ENCODE assay signal across 18 cellular contexts in the genomic region with DNA sequence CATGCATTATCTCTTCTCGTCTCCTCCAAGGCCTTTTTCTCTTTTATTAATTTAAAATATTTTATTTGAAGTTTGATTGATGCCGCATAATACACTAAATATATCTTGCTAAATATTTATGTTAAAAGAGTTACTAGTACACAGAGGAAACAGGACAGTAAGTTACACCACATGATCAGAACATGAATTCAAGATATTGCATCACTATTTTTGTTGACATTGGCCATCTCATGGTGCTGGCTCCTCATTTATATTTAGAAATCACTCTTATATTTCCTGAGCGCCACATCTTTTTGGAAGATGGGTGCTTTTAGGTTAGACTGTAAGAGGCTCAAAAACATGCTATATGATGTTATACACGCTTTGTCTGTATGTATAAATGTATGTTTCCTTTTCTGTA. TPM values are rescaled to one million over a fixed set of nuclear protein-coding genes. Genes with fewer than 3 reads are reported as not detected.
DNase-seq lines count a peak whose midpoint lies in the region; ATAC-seq, FAIRE-seq and TF ChIP-seq lines count a peak whose summit lies in the region.
"Had no signal": no experiment of that assay in that cellular context is flagged by ENCODE, and none has a peak within 500 bp of the region (broad histone marks: within the 10 kb centered on the region; RNA-seq: fewer than 3 reads in every experiment).

No MANE protein-coding gene starts in this region.

- H4K20me1 ChIP-seq in IMR-90 (ENCODE audit: insufficient read depth, low read length) (no peaks in the 10 kb centered on the region), HepG2 (ENCODE audit: insufficient read depth, low read length) (no peaks in the 10 kb centered on the region)
- H4K20me1 ChIP-seq: BLaER1 had no signal

- TF ChIP-seq EP300 in HepG2 (IDR thresholded peaks at IDR 0.05; ENCODE audit: low read depth in 2 of 2, low read length in 2 of 2) (no peak), HepG2 (CRISPR knock-in tag; IDR thresholded peaks at IDR 0.05; ENCODE audit: borderline replicate concordance) (no peak)

- no peak overlapping the region for H4K8ac ChIP-seq in IMR-90 (ENCODE audit: low read depth in 2 of 2, low read length in 2 of 2)

- TF ChIP-seq POLR2A in IMR-90 (IDR thresholded peaks at IDR 0.05; ENCODE audit: low read depth, low read length), result no peak
- TF ChIP-seq POLR2A in HepG2 (IDR thresholded peaks at IDR 0.05; ENCODE audit: insufficient read depth in 1 of 2, low read depth in 2 of 2, low read length in 2 of 2), result no peak
- no peak for TF ChIP-seq POLR2A in esophagus squamous epithelium (IDR thresholded peaks at IDR 0.05)

- intact Hi-C loops in IMR-90 (cut with micrococcal nuclease), result no loop called here
- intact Hi-C loops in HepG2 (cut with micrococcal nuclease; ENCODE audit: unreplicated experiment), result no loop called here
- intact Hi-C loops in esophagus squamous epithelium (cut with DNase I), result no loop called here

- no peak overlapping the region for H2AK9ac ChIP-seq in IMR-90 (replicated peaks; ENCODE audit: low read depth, low read length, poor library complexity)

- H2BK5ac ChIP-seq in IMR-90 (ENCODE audit: low read depth, low read length, poor library complexity, severe bottlenecking), result no peak overlapping the region

- no peaks in the 10 kb centered on the region for H3K9me3 ChIP-seq in IMR-90 (ENCODE audit: control insufficient read depth, insufficient read depth, low read length)
- no peaks in the 10 kb centered on the region for H3K9me3 ChIP-seq in HepG2 (ENCODE audit: low read length)
- H3K9me3 ChIP-seq in esophagus squamous epithelium, result no peaks in the 10 kb centered on the region
- H3K9me3 ChIP-seq: BLaER1 had no signal

- H3K23ac ChIP-seq in IMR-90 (ENCODE audit: low read depth, low read length), result no peak overlapping the region

- H3K18ac ChIP-seq in IMR-90 (ENCODE audit: low read depth, low read length), result no peak overlapping the region

- no peak overlapping the region for H2BK120ac ChIP-seq in IMR-90 (ENCODE audit: low read depth, low read length)

- H3K27ac ChIP-seq in IMR-90 (ENCODE audit: insufficient read depth, low read length) (no peak overlapping the region), HepG2 (ENCODE audit: extremely low read length, insufficient read depth, low read length) (no peak overlapping the region), esophagus squamous epithelium (no peak overlapping the region)
- H3K27ac ChIP-seq: BLaER1, GM23248, HL-60 had no signal

- dilution Hi-C loops in IMR-90 (cut with HindIII; ENCODE audit: low sequenced_read_pairs, unreplicated experiment), result no loop called here

- H4K5ac ChIP-seq in IMR-90 (ENCODE audit: low read depth, low read length), result no peak overlapping the region

- no peak for FAIRE-seq in HepG2 (lab: Jason Lieb, UNC)
- FAIRE-seq: GM12892 had no signal

- H2BK15ac ChIP-seq in IMR-90 (ENCODE audit: low read depth, low read length), result no peak overlapping the region

- no peak overlapping the region for H4K91ac ChIP-seq in IMR-90 (ENCODE audit: insufficient read depth, low read depth, low read length)

- H2AFZ ChIP-seq in IMR-90 (replicated peaks; ENCODE audit: low read length, poor library complexity) (no peak overlapping the region), HepG2 (ENCODE audit: low read length) (no peak overlapping the region)
- H2AFZ ChIP-seq: GM23248 had no signal

- no peak for ATAC-seq in IMR-90 (ENCODE audit: low read depth)
- ATAC-seq in HepG2, result no peak
- ATAC-seq in GM18907 (IDR thresholded peaks at IDR 0.05; ENCODE audit: unreplicated experiment), result no peak

- H3K27me3 ChIP-seq in IMR-90 (ENCODE audit: control insufficient read depth, insufficient read depth, low read length), result no peaks in the 10 kb centered on the region
- H3K27me3 ChIP-seq in HepG2 (ENCODE audit: control insufficient read depth in 1 of 2, insufficient read depth in 2 of 2, low read length in 2 of 2), result no peaks in the 10 kb centered on the region; a peak in 1 of 5 replicates
- H3K27me3 ChIP-seq in esophagus squamous epithelium, result no peaks in the 10 kb centered on the region
- H3K27me3 ChIP-seq: BLaER1 had no signal

- H3K56ac ChIP-seq in IMR-90 (ENCODE audit: extremely low read depth, insufficient read depth, low read length), result no peak overlapping the region

- H3K4me2 ChIP-seq in IMR-90 (ENCODE audit: low read depth, low read length) (no peak overlapping the region), HepG2 (ENCODE audit: low read depth, low read length) (no peak overlapping the region)
- H3K4me2 ChIP-seq: BLaER1 had no signal

- 0 out of 2 replicates have a peak, but pooled peaks cover 3% of the 10 kb centered on the region for H3K9me1 ChIP-seq in IMR-90 (ENCODE audit: insufficient read depth, low read length)

- no peaks in the 10 kb centered on the region for H3K36me3 ChIP-seq in IMR-90 (ENCODE audit: control insufficient read depth, insufficient read depth, low read length)
- no peaks in the 10 kb centered on the region for H3K36me3 ChIP-seq in HepG2 (replicated peaks in 1 of 2; ENCODE audit: control insufficient read depth in 1 of 2, insufficient read depth in 2 of 2, low read length in 2 of 2)
- no peaks in the 10 kb centered on the region for H3K36me3 ChIP-seq in esophagus squamous epithelium
- H3K36me3 ChIP-seq: BLaER1 had no signal

- H3K79me2 ChIP-seq in HepG2 (ENCODE audit: insufficient read depth, low read length), result no peaks in the 10 kb centered on the region

- H2AK5ac ChIP-seq in IMR-90 (ENCODE audit: low read depth, low read length), result no peak overlapping the region

- TF ChIP-seq CTCF in IMR-90 (conservative IDR thresholded peaks at IDR 0.05; ENCODE audit: low read depth, low read length) (no peak), choroid plexus epithelial cell (conservative IDR thresholded peaks at IDR 0.05; ENCODE audit: low read depth, low read length) (no peak), HepG2 (CRISPR knock-in tag; IDR thresholded peaks at IDR 0.05) (no peak), esophagus squamous epithelium (IDR thresholded peaks at IDR 0.05) (no peak)

- no peak overlapping the region for H2BK20ac ChIP-seq in IMR-90 (ENCODE audit: low read depth, low read length)

- DNase-seq in IMR-90 (no peak), choroid plexus epithelial cell (ENCODE audit: low read depth) (peak; percentile 23), fibroblast of peridontal ligament (ENCODE audit: extremely low read depth) (peak; percentile 18), HepG2 (ENCODE audit: low spot score) (no peak), HuH-7.5 (ENCODE audit: low spot score) (no peak), T-helper 9 cell (no peak), esophagus squamous epithelium (lab: John Stamatoyannopoulos, UW) (no peak)
- DNase-seq: 8988T; CD4-positive, alpha-beta memory T cell; DMS153; DMS79; GDM1; GM23248; HCEC 1CT had no signal

- in situ Hi-C loops in IMR-90 (cut with MboI; ENCODE audit: low sequenced_read_pairs) (no loop called here), HepG2 (cut with HindIII; ENCODE audit: extremely low pct_ligation_motif_present, low pct_unique_long_range_greater_than_20kb) (no loop called here)

- no peak overlapping the region for H3K4ac ChIP-seq in IMR-90 (ENCODE audit: low read depth, low read length)

- no CpG with 5 or more reads among the region's 4 CpGs for WGBS in IMR-90 (ENCODE audit: extremely low coverage in 2 of 2, insufficient read length in 1 of 2), 2 experiments
- 82% methylated on average over 4 of the region's 4 CpGs for WGBS in HepG2 (ENCODE audit: low lambda C conversion rate)
- 63 to 91% methylated on average over 4 of the region's 4 CpGs for WGBS in esophagus squamous epithelium, 2 donors

- no peak overlapping the region for H3K4me3 ChIP-seq in IMR-90 (ENCODE audit: insufficient read depth, low read depth, low read length)
- H3K4me3 ChIP-seq in choroid plexus epithelial cell (ENCODE audit: low read depth, low read length), result no peak overlapping the region
- no peak overlapping the region for H3K4me3 ChIP-seq in HepG2 (replicated peaks in 1 of 3; ENCODE audit: insufficient read depth in 1 of 3, low read depth in 2 of 3, low read length in 3 of 3)
- H3K4me3 ChIP-seq in esophagus squamous epithelium, result no peak overlapping the region
- H3K4me3 ChIP-seq: BLaER1, GM23248 had no signal

- POLR2A ChIA-PET in IMR-90 (lab: Charles Lee; ENCODE audit: unreplicated experiment) (no interaction called here), HepG2 (lab: Yijun Ruan, JAX) (no interaction called here)

- H3K14ac ChIP-seq in IMR-90 (replicated peaks; ENCODE audit: low read depth, low read length), result no peak overlapping the region

- no peaks in the 10 kb centered on the region for H3K79me1 ChIP-seq in IMR-90 (ENCODE audit: low read depth in 1 of 2, low read length in 2 of 2)

- H3K9ac ChIP-seq in IMR-90 (ENCODE audit: low read depth, low read length), result no peak overlapping the region
- H3K9ac ChIP-seq in HepG2 (ENCODE audit: insufficient read depth, low read depth, low read length), result no peak overlapping the region
- H3K9ac ChIP-seq: BLaER1, GM23248 had no signal

- no peak for TF ChIP-seq RAD21 in IMR-90 (IDR thresholded peaks at IDR 0.05; ENCODE audit: low read length)
- no peak for TF ChIP-seq RAD21 in HepG2 (CRISPR knock-in tag; IDR thresholded peaks at IDR 0.05)

- peaks cover 3% of the 10 kb centered on the region; the same call in 1 of the 2 replicates for H3K4me1 ChIP-seq in IMR-90 (ENCODE audit: control insufficient read depth, insufficient read depth, low read length)
- no peaks in the 10 kb centered on the region for H3K4me1 ChIP-seq in HepG2 (ENCODE audit: insufficient read depth, low read length)
- H3K4me1 ChIP-seq in esophagus squamous epithelium, result no peaks in the 10 kb centered on the region
- H3K4me1 ChIP-seq: BLaER1 had no signal

- BruUV-seq in IMR-90 (replicated peaks; lab: Mats Ljungman, UMichigan) (no TSS peak), HepG2 (replicated peaks; lab: Mats Ljungman, UMichigan) (no TSS peak)

- CTCF ChIA-PET in IMR-90 (lab: Yijun Ruan, JAX), result no interaction called here
- CTCF ChIA-PET in HepG2 (lab: Yijun Ruan, JAX; ENCODE audit: low intra/inter-chr PET ratio, low total read pairs), result no interaction called here

RNA-seq across cellular contexts. Expression of a gene that starts 23.0 kb away (rescaled TPM):
- total RNA-seq in IMR-90 (2012; rRNA removed) (2.3 and 2.5 TPM in 2 replicates), HepG2 (2016; rRNA removed; fragmentation: Illumina TruSeq; extraction: Trizol) (2.3 and 2.4 TPM in 2 replicates), esophagus squamous epithelium (1 to 10 TPM; 1.2 to 6.1 (median 3.0) TPM)
- polyA plus RNA-seq in IMR-90 (2012; rRNA removed) (1.2 and 1.7 TPM in 2 replicates), HepG2 (2011; rRNA removed) (1.2 and 1.5 TPM in 2 replicates)
- polyA plus RNA-seq in IMR-90 (2012; cell fraction: cytosol; rRNA removed), result 0.66 and 0.84 TPM in 2 replicates
- 1.2 and 7.2 TPM in 2 replicates for polyA plus RNA-seq in IMR-90 (2012; cell fraction: nucleus; rRNA removed; ENCODE audit: low replicate concordance)
- total RNA-seq in HepG2 (2016; cell fraction: cytosol; rRNA removed; fragmentation: Illumina TruSeq; extraction: Trizol; ENCODE audit: low read depth), result 0.26 and 0.61 TPM in 2 replicates
- total RNA-seq in HepG2 (2016; cell fraction: insoluble cytoplasmic fraction; rRNA removed; fragmentation: Illumina TruSeq; extraction: Trizol), result 2.0 and 2.3 TPM in 2 replicates
- 0.68 and 1.0 TPM in 2 replicates for total RNA-seq in HepG2 (2016; cell fraction: membrane; rRNA removed; fragmentation: Illumina TruSeq; extraction: Trizol)
- total RNA-seq in HepG2 (2016; cell fraction: nucleus; rRNA removed; fragmentation: Illumina TruSeq; extraction: Trizol), result 5.9 and 7.1 TPM in 2 replicates
- polyA plus RNA-seq in HepG2 (2011; cell fraction: cytosol; rRNA removed), result 0.38 and 0.60 TPM in 2 replicates
- 2.7 and 3.1 TPM in 2 replicates for polyA plus RNA-seq in HepG2 (2011; cell fraction: nucleus; rRNA removed)
- 0.63 and 1.4 TPM in 2 replicates for polyA plus RNA-seq in HepG2 (2012)
- 0.10 and 0.26 TPM in 2 replicates for polyA plus RNA-seq in HepG2 (2016; cell fraction: cytosol; fragmentation: Illumina TruSeq; extraction: Trizol; ENCODE audit: low read depth)
- polyA plus RNA-seq in HepG2 (2016; cell fraction: insoluble cytoplasmic fraction; fragmentation: Illumina TruSeq; extraction: Trizol; ENCODE audit: low read depth), result 1.6 and 1.8 TPM in 2 replicates
- polyA plus RNA-seq in HepG2 (2016; cell fraction: membrane; fragmentation: Illumina TruSeq; extraction: Trizol; ENCODE audit: low read depth), result 0.18 and 0.49 TPM in 2 replicates
- 4.1 and 6.5 TPM in 2 replicates for polyA plus RNA-seq in HepG2 (2016; cell fraction: nucleus; fragmentation: Illumina TruSeq; extraction: Trizol; ENCODE audit: insufficient read depth, low read depth)
- polyA minus RNA-seq in HepG2 (2011; rRNA and poly(A)+ RNA removed; ENCODE audit: low replicate concordance), result 0.87 and 1.2 TPM in 2 replicates
- polyA minus RNA-seq in HepG2 (2011; cell fraction: cytosol; rRNA and poly(A)+ RNA removed), result 1.5 and 2.0 TPM in 2 replicates
- polyA minus RNA-seq in HepG2 (2011; cell fraction: nucleus; rRNA and poly(A)+ RNA removed), result 7.7 and 8.6 TPM in 2 replicates

Comparison
In these comparisons a context has a peak if more than half of its experiments do, and no peak if none do; other contexts are left out.
1. DNase-seq: peak in choroid plexus epithelial cell (single experiment) and fibroblast of peridontal ligament (single experiment); none in IMR-90 (single experiment), HepG2 (single experiment), HuH-7.5 (single experiment), T-helper 9 cell (single experiment) and esophagus squamous epithelium (single experiment).